22 cellular contexts compared by ENCODE assay signal in the genomic region with DNA sequence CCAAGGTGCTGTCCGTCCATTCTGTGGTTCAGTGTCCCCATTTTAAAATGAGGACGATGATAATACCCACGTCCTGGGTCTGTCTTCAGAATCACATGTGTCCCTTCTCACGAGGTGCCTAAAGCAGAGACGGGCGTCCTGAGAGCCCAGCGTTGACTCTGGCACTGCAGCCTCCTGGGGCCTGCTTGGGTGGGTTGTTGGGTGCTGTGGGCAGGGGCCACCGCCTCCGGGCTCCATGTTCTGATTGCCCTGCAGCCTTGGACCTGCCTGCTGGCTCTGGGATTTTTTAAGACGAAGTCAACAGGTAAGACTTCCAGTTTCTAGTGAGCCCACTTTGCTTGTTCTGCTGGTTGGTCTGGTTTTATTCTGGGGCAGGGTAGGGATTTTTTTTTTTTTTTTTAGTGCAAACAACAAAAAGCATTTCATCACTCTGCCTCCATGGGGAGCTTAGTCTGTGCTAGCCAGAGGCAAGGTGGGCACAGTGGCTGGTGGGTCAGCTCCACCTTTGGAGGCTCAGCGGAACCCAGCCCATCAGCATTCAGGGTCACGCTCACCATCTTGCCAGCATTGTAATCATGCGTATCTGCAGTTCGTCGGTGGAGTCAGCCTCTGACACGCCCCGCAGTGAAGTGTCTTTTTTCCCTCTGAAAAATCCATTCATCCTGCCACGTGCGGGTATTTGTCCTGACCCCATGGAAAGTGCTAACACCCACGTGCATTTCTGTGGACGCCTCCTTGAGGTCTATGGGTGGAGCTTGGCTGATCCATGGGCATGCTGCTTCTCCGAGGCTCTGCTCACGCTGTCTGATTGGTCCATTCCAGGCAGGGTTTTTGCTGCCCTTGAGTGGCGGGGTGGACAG. TPM values are rescaled to one million over a fixed set of nuclear protein-coding genes. Genes with fewer than 3 reads are reported as not detected.
"Had no signal": no experiment of that assay in that cellular context is flagged by ENCODE, and none has a peak within 500 bp of the region (broad histone marks: within the 10 kb centered on the region; RNA-seq: fewer than 3 reads in every experiment).

No MANE protein-coding gene starts in this region.

- H3K4me3 ChIP-seq: body of pancreas, dorsolateral prefrontal cortex, gastrocnemius medialis, right lobe of liver, transverse colon had no signal

- FAIRE-seq: endometrium, kidney had no signal

- H3K4me3 Mint-ChIP-seq: activated CD8-positive, alpha-beta memory T cell treated with anti-CD3 and anti-CD28 coated beads, Interleukin-2, amount 10 ng/mL, durations not matched to agents 7 days and 5 days; activated T-cell treated with anti-CD3 and anti-CD28 coated beads, Interleukin-2, amount 50 U/mL, for 24 hours; naive B cell; stimulated activated naive B cell treated with anti-CD40 and anti-IgM and Interleukin-4, amounts not matched to agents 10 μg/mL and 1 μg/mL and 100 μg/mL, for 72 hours; T-helper 2 cell treated with Interferon-gamma antibody and Interleukin-4, amounts not matched to agents 5 μg/mL and 100 μg/mL, for 36 hours had no signal

- H3K27ac ChIP-seq: body of pancreas, dorsolateral prefrontal cortex, gastrocnemius medialis, right lobe of liver, transverse colon had no signal

- DNase-seq: activated CD4-positive, alpha-beta T cell treated with anti-CD3 and anti-CD28 coated beads for 1 hour; activated CD4-positive, alpha-beta T cell treated with anti-CD3 and anti-CD28 coated beads, Interleukin-2, amount 50 U/mL, for 48 hours; activated CD8-positive, alpha-beta memory T cell treated with anti-CD3 and anti-CD28 coated beads, Interleukin-2, amount 10 ng/mL, durations not matched to agents 7 days and 5 days; activated effector memory CD4-positive, alpha-beta T cell treated with anti-CD3 and anti-CD28 coated beads, Interleukin-2, amount 50 U/mL, for 16 hours; activated T-cell treated with anti-CD3 and anti-CD28 coated beads, Interleukin-2, amount 50 U/mL, for 24 hours; amniotic stem cell; body of pancreas; cerebellar nuclear complex; gastrocnemius medialis; kidney; naive B cell; right lobe of liver; stimulated activated CD4-positive, alpha-beta T cell treated with anti-CD3 and anti-CD28 coated beads, Interleukin-1b, Interleukin-23, amount 100 ng/mL, for 48 hours; stimulated activated naive B cell treated with anti-CD40 and anti-IgM and Interleukin-4, amounts not matched to agents 10 μg/mL and 1 μg/mL and 100 μg/mL, for 72 hours; substantia nigra; SW 1271; transverse colon had no signal

- H3K9me3 ChIP-seq: body of pancreas, gastrocnemius medialis, right lobe of liver, transverse colon had no signal

- H3K27ac Mint-ChIP-seq: activated CD8-positive, alpha-beta memory T cell treated with anti-CD3 and anti-CD28 coated beads, Interleukin-2, amount 10 ng/mL, durations not matched to agents 7 days and 5 days; activated T-cell treated with anti-CD3 and anti-CD28 coated beads, Interleukin-2, amount 50 U/mL, for 24 hours; stimulated activated naive B cell treated with anti-CD40 and anti-IgM and Interleukin-4, amounts not matched to agents 10 μg/mL and 1 μg/mL and 100 μg/mL, for 72 hours; T-helper 2 cell treated with Interferon-gamma antibody and Interleukin-4, amounts not matched to agents 5 μg/mL and 100 μg/mL, for 36 hours had no signal

- H3K27me3 Mint-ChIP-seq: activated CD8-positive, alpha-beta memory T cell treated with anti-CD3 and anti-CD28 coated beads, Interleukin-2, amount 10 ng/mL, durations not matched to agents 7 days and 5 days; activated T-cell treated with anti-CD3 and anti-CD28 coated beads, Interleukin-2, amount 50 U/mL, for 24 hours; naive B cell; stimulated activated naive B cell treated with anti-CD40 and anti-IgM and Interleukin-4, amounts not matched to agents 10 μg/mL and 1 μg/mL and 100 μg/mL, for 72 hours had no signal

- H3K27me3 ChIP-seq: body of pancreas, dorsolateral prefrontal cortex, gastrocnemius medialis, right lobe of liver, transverse colon had no signal

- H3K4me1 Mint-ChIP-seq: activated CD8-positive, alpha-beta memory T cell treated with anti-CD3 and anti-CD28 coated beads, Interleukin-2, amount 10 ng/mL, durations not matched to agents 7 days and 5 days had no signal

- H3K9me3 Mint-ChIP-seq: activated naive CD4-positive, alpha-beta T cell treated with anti-CD3 and anti-CD28 coated beads, Interleukin-2, amount 50 U/mL, for 72 hours; activated T-cell treated with anti-CD3 and anti-CD28 coated beads, Interleukin-2, amount 50 U/mL, for 24 hours; naive B cell; stimulated activated naive B cell treated with anti-CD40 and anti-IgM and Interleukin-4, amounts not matched to agents 10 μg/mL and 1 μg/mL and 100 μg/mL, for 72 hours; T-helper 2 cell treated with Interferon-gamma antibody and Interleukin-4, amounts not matched to agents 5 μg/mL and 100 μg/mL, for 36 hours had no signal

- H3K4me1 ChIP-seq: body of pancreas, gastrocnemius medialis, right lobe of liver, transverse colon had no signal

RNA-seq across cellular contexts. Expression of a gene that starts 45.7 kb away (rescaled TPM):
- total RNA-seq: activated CD8-positive, alpha-beta memory T cell treated with anti-CD3 and anti-CD28 coated beads, Interleukin-2, amount 10 ng/mL, durations not matched to agents 7 days and 5 days; activated naive CD4-positive, alpha-beta T cell treated with anti-CD3 and anti-CD28 coated beads, Interleukin-2, amount 50 U/mL, for 72 hours; body of pancreas; gastrocnemius medialis had no signal
- polyA plus RNA-seq: liver had no signal

RNA-seq across cellular contexts. Expression of a gene that starts 56.5 kb away (rescaled TPM):
- total RNA-seq: activated CD8-positive, alpha-beta memory T cell treated with anti-CD3 and anti-CD28 coated beads, Interleukin-2, amount 10 ng/mL, durations not matched to agents 7 days and 5 days; activated naive CD4-positive, alpha-beta T cell treated with anti-CD3 and anti-CD28 coated beads, Interleukin-2, amount 50 U/mL, for 72 hours; body of pancreas; liver had no signal
- polyA plus RNA-seq: liver had no signal
